Comparison of ENCODE assay signal across 31 cellular contexts in the genomic region with DNA sequence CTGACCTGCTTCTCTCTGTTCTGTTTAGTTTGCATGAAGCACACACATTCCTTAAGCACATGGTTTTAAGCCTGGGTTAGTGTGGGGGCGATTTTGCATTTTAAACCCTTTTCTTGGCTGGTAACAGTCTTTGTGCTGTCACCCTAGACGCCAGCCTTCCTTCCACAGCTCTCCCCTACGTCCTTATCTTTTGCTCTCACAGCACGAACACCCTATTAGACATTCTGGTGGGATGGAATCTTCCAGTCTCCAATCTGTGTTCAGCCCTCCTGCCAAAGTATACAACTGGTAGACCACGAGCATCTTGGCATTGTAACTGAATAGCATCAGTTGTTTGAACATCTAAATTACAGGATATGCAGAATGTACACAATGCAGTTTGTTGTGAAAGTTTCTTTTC.
"Had no signal": no experiment of that assay in that cellular context is flagged by ENCODE, and none has a peak within 500 bp of the region (broad histone marks: within the 10 kb centered on the region; RNA-seq: fewer than 3 reads in every experiment).

No MANE protein-coding gene starts in this region.

- H3K4me1 ChIP-seq: adrenal gland, breast epithelium, colonic mucosa had no signal

- H3K27me3 ChIP-seq: adrenal gland, breast epithelium, cardiac muscle cell, colonic mucosa had no signal

- FAIRE-seq: endometrium, frontal cortex had no signal

- H3K27ac ChIP-seq: adrenal gland, breast epithelium, cardiac muscle cell, colonic mucosa had no signal

- DNase-seq: activated CD4-positive, alpha-beta memory T cell treated with anti-CD3 and anti-CD28 coated beads for 36 hours; activated CD4-positive, alpha-beta T cell treated with anti-CD3 and anti-CD28 coated beads for 36 hours; activated CD4-positive, alpha-beta T cell treated with anti-CD3 and anti-CD28 coated beads, Interleukin-2, amount 10 ng/mL, durations not matched to agents 24 days and 14 days; activated CD4-positive, CD25-positive, alpha-beta regulatory T cell; activated CD4-positive, CD25-positive, alpha-beta regulatory T cell treated with anti-CD3 and anti-CD28 coated beads, Interleukin-2, amount 50 U/mL, for 72 hours; activated CD8-positive, alpha-beta memory T cell treated with anti-CD3 and anti-CD28 coated beads, Interleukin-2, amount 10 ng/mL, durations not matched to agents 7 days and 5 days; activated CD8-positive, alpha-beta memory T cell treated with anti-CD3 and anti-CD28 coated beads, Interleukin-2, amount 50 U/mL, for 4 hours; activated CD8-positive, alpha-beta T cell treated with anti-CD3 and anti-CD28 coated beads, Interleukin-2, amount 10 ng/mL, durations not matched to agents 7 days and 5 days; activated effector memory CD4-positive, alpha-beta T cell treated with anti-CD3 and anti-CD28 coated beads, Interleukin-2, amount 50 U/mL, for 16 hours; activated naive CD4-positive, alpha-beta T cell treated with anti-CD3 and anti-CD28 coated beads for 36 hours; activated naive CD8-positive, alpha-beta T cell treated with anti-CD3 and anti-CD28 coated beads for 36 hours; activated naive CD8-positive, alpha-beta T cell treated with anti-CD3 and anti-CD28 coated beads, Interleukin-2, amount 50 U/mL, for 24 hours; activated T-cell treated with anti-CD3 and anti-CD28 coated beads, Interleukin-2, amount 50 U/mL, for 1 hour; activated T-cell treated with anti-CD3 and anti-CD28 coated beads, Interleukin-2, amount 50 U/mL, for 48 hours; adrenal gland; amygdala; aorta; central memory CD4-positive, alpha-beta T cell; cerebellar nuclear complex; colonic mucosa; effector CD8-positive, alpha-beta T cell; foreskin fibroblast; head of caudate nucleus; T-helper 1 cell; T-helper 17 cell; T1000 had no signal

- H3K4me3 ChIP-seq: adrenal gland, breast epithelium, cardiac muscle cell, colonic mucosa had no signal

- ATAC-seq: activated CD4-positive, alpha-beta T cell treated with anti-CD3 and anti-CD28 coated beads for 36 hours; activated CD8-positive, alpha-beta memory T cell treated with anti-CD3 and anti-CD28 coated beads, Interleukin-2, amount 10 ng/mL, durations not matched to agents 7 days and 5 days; activated CD8-positive, alpha-beta T cell treated with anti-CD3 and anti-CD28 coated beads, Interleukin-2, amount 10 ng/mL, durations not matched to agents 7 days and 5 days; activated naive CD8-positive, alpha-beta T cell treated with anti-CD3 and anti-CD28 coated beads, Interleukin-2, amount 50 U/mL, for 24 hours; esophagus mucosa; T-helper 17 cell had no signal

- H3K36me3 ChIP-seq: adrenal gland, breast epithelium, cardiac muscle cell, colonic mucosa had no signal

- H3K9me3 ChIP-seq: adrenal gland, colonic mucosa had no signal
